In the genomic region with DNA sequence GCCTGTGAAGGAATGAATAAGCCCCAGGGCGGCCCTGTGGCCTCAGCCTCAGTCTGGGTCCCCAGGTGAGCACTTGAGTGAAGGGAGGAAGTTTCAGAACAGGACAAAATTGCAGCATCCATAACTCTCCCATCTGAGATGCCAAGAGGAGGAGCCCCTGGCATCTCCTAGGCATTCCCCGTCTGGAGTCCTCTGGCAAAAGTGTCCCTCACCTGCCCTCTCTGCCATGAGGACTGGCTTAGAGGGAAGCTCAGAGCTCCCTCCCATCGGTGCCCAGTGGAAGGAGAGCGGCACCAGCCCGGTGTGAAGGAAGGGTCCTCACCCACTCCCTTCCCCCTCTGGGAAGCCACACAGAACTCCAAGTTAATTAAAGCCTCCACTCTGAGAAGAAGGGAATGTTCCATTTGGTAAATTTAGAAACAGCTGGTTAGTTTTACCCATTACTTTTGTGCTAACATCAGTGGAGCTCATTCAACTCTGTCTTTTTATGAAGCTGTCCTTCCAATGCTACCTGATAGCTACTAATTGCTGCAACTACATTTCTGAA, we compare ENCODE assay signal across 20 cellular contexts.
"Had no signal": no experiment of that assay in that cellular context is flagged by ENCODE, and none has a peak within 500 bp of the region (broad histone marks: within the 10 kb centered on the region; RNA-seq: fewer than 3 reads in every experiment).

No MANE protein-coding gene starts in this region.

- DNase-seq: effector memory CD4-positive, alpha-beta T cell; heart right ventricle; hypothalamus; kidney glomerular epithelial cell; lower lobe of right lung; naive B cell; nucleus accumbens; pancreas; stimulated activated CD4-positive, alpha-beta T cell treated with anti-CD3 and anti-CD28 coated beads, Interleukin-2, amount 100 ng/mL, for 24 hours; stimulated activated CD4-positive, alpha-beta T cell treated with anti-CD3 and anti-CD28 coated beads, Interleukin-4, amount 100 ng/mL, for 4 hours; stimulated activated naive B cell treated with anti-CD40 and anti-IgM and Interleukin-4, amounts not matched to agents 10 μg/mL and 1 μg/mL and 100 μg/mL, for 72 hours; stimulated activated naive CD8-positive, alpha-beta T cell treated with anti-CD3 and anti-CD28 coated beads, Interleukin-15, amount 100 ng/mL, for 72 hours; testis had no signal

- H3K27ac Mint-ChIP-seq: memory B cell; mesothelial cell of epicardium; naive B cell; nephron; progenitor cell of endocrine pancreas; stimulated activated naive B cell treated with anti-CD40 and anti-IgM and Interleukin-4, amounts not matched to agents 10 μg/mL and 1 μg/mL and 100 μg/mL, for 72 hours; stimulated activated naive CD8-positive, alpha-beta T cell treated with anti-CD3 and anti-CD28 coated beads, Interleukin-15, amount 100 ng/mL, for 72 hours had no signal

- H3K27me3 Mint-ChIP-seq: memory B cell; progenitor cell of endocrine pancreas; stimulated activated naive CD8-positive, alpha-beta T cell treated with anti-CD3 and anti-CD28 coated beads, Interleukin-15, amount 100 ng/mL, for 72 hours had no signal

- ATAC-seq: esophagus mucosa; left lobe of liver; lower lobe of right lung; pancreas; sciatic nerve; stimulated activated naive B cell treated with anti-CD40 and anti-IgM and Interleukin-4, amounts not matched to agents 10 μg/mL and 1 μg/mL and 100 μg/mL, for 72 hours; stimulated activated naive CD8-positive, alpha-beta T cell treated with anti-CD3 and anti-CD28 coated beads, Interleukin-15, amount 100 ng/mL, for 72 hours had no signal

- H3K9me3 Mint-ChIP-seq: memory B cell; naive B cell; stimulated activated naive CD8-positive, alpha-beta T cell treated with anti-CD3 and anti-CD28 coated beads, Interleukin-15, amount 100 ng/mL, for 72 hours had no signal

- H3K4me3 Mint-ChIP-seq: memory B cell; mesothelial cell of epicardium; nephron; stimulated activated naive B cell treated with anti-CD40 and anti-IgM and Interleukin-4, amounts not matched to agents 10 μg/mL and 1 μg/mL and 100 μg/mL, for 72 hours; stimulated activated naive CD8-positive, alpha-beta T cell treated with anti-CD3 and anti-CD28 coated beads, Interleukin-15, amount 100 ng/mL, for 72 hours had no signal

- H3K36me3 Mint-ChIP-seq: memory B cell; mesothelial cell of epicardium; naive B cell; stimulated activated naive B cell treated with anti-CD40 and anti-IgM and Interleukin-4, amounts not matched to agents 10 μg/mL and 1 μg/mL and 100 μg/mL, for 72 hours had no signal

- H3K4me1 Mint-ChIP-seq: memory B cell; mesothelial cell of epicardium; naive B cell; stimulated activated naive B cell treated with anti-CD40 and anti-IgM and Interleukin-4, amounts not matched to agents 10 μg/mL and 1 μg/mL and 100 μg/mL, for 72 hours; stimulated activated naive CD8-positive, alpha-beta T cell treated with anti-CD3 and anti-CD28 coated beads, Interleukin-15, amount 100 ng/mL, for 72 hours had no signal
